In genomic region chr13:75481176-75482069, GRCh38 we compare ENCODE assay signal across 8 cellular contexts. TPM values are rescaled to one million over a fixed set of nuclear protein-coding genes. Genes with fewer than 3 reads are reported as not detected.
DNase-seq lines count a peak whose midpoint lies in the region; ATAC-seq and TF ChIP-seq lines count a peak whose summit lies in the region.

No MANE protein-coding gene starts in this region.

- peak; percentile 26 for ATAC-seq in HG02588 (IDR thresholded peaks at IDR 0.05; ENCODE audit: unreplicated experiment)
- ATAC-seq in activated CD8-positive, alpha-beta memory T cell treated with anti-CD3 and anti-CD28 coated beads, Interleukin-2, amount 10 ng/mL, durations not matched to agents 7 days and 5 days: peak; percentile 43

- peak overlapping the region; percentile 25 for H2AFZ ChIP-seq in neural cell (ENCODE audit: low read depth, low read length)

- H3K9ac ChIP-seq in neural cell (ENCODE audit: low read length): peak overlapping the region; percentile 48

- H3K4me3 ChIP-seq in NB4 (ENCODE audit: low read depth, low read length) (peak overlapping the region; percentile 55), fibroblast of mammary gland (ENCODE audit: control insufficient read depth, low read depth, low read length) (peak overlapping the region; percentile 73), neural cell (ENCODE audit: low read length) (peak overlapping the region; percentile 82)

- no peaks in the 10 kb centered on the region for H4K20me1 ChIP-seq in neural cell (ENCODE audit: insufficient read depth)

- no peaks in the 10 kb centered on the region for H3F3A ChIP-seq in neural cell (ENCODE audit: insufficient read depth, low read length, poor library complexity, severe bottlenecking)

- TF ChIP-seq POLR2A in NB4 (IDR thresholded peaks at IDR 0.05; ENCODE audit: extremely low read depth, insufficient read length): no peak

- no peaks in the 10 kb centered on the region for H3K36me3 Mint-ChIP-seq in activated CD8-positive, alpha-beta memory T cell treated with anti-CD3 and anti-CD28 coated beads, Interleukin-2, amount 10 ng/mL, durations not matched to agents 7 days and 5 days

- H3K27ac Mint-ChIP-seq in activated CD8-positive, alpha-beta memory T cell treated with anti-CD3 and anti-CD28 coated beads, Interleukin-2, amount 10 ng/mL, durations not matched to agents 7 days and 5 days: no peak overlapping the region

- no peaks in the 10 kb centered on the region for H3K79me2 ChIP-seq in neural cell (replicated peaks; ENCODE audit: insufficient read depth, low read length)

- peaks cover 14% of the 10 kb centered on the region for H3K27me3 ChIP-seq in neural cell (ENCODE audit: insufficient read depth, low read depth, low read length)

- no peaks in the 10 kb centered on the region for H3K9me3 ChIP-seq in neural cell (ENCODE audit: low read length)

- no peak for TF ChIP-seq RAD21 in neural cell (conservative IDR thresholded peaks at IDR 0.05)

- DNase-seq in NCI-H524 (lab: John Stamatoyannopoulos, UW) (peak; percentile 33 to 60), NCI-H524 treated with DMSO at 0.1 percent for 48 hours (lab: John Stamatoyannopoulos, UW) (no peak), NB4 (ENCODE audit: low read depth) (peak; percentile 51), fibroblast of mammary gland (ENCODE audit: low read depth) (no peak), NOMO-1 (lab: John Stamatoyannopoulos, UW; ENCODE audit: unreplicated experiment in 2 of 2) (no peak)
- no peak for DNase-seq in activated CD8-positive, alpha-beta memory T cell treated with anti-CD3 and anti-CD28 coated beads, Interleukin-2, amount 10 ng/mL, durations not matched to agents 7 days and 5 days

- H3K4me1 Mint-ChIP-seq in activated CD8-positive, alpha-beta memory T cell treated with anti-CD3 and anti-CD28 coated beads, Interleukin-2, amount 10 ng/mL, durations not matched to agents 7 days and 5 days: peaks cover 12% of the 10 kb centered on the region

- TF ChIP-seq EP300 in neural cell (conservative IDR thresholded peaks at IDR 0.05; ENCODE audit: poor library complexity, severe bottlenecking): no peak

- H3K4me2 ChIP-seq in neural cell (ENCODE audit: low read length): peak overlapping the region; percentile 23

- CTCF ChIA-PET in activated CD8-positive, alpha-beta memory T cell treated with anti-CD3 and anti-CD28 coated beads, Interleukin-2, amount 10 ng/mL, durations not matched to agents 7 days and 5 days (lab: Charles Lee): interaction anchor here (0.9 to 2.3 kb wide), 8 partner anchors 11 to 225 kb away, joined by 3 to 8 read pairs (median 4); no protein-coding TSS in a partner anchor

- peak overlapping the region; percentile 96 for H3K4me3 Mint-ChIP-seq in activated CD8-positive, alpha-beta memory T cell treated with anti-CD3 and anti-CD28 coated beads, Interleukin-2, amount 10 ng/mL, durations not matched to agents 7 days and 5 days

- no peaks in the 10 kb centered on the region for H3K36me3 ChIP-seq in neural cell (ENCODE audit: insufficient read depth, low read length)

- no peaks in the 10 kb centered on the region for H3K9me2 ChIP-seq in neural cell (ENCODE audit: insufficient read depth, low read length)

- H3K27me3 Mint-ChIP-seq in activated CD8-positive, alpha-beta memory T cell treated with anti-CD3 and anti-CD28 coated beads, Interleukin-2, amount 10 ng/mL, durations not matched to agents 7 days and 5 days: peaks cover 77% of the 10 kb centered on the region

- no peak overlapping the region for H3K27ac ChIP-seq in neural cell (ENCODE audit: low read length)

- TF ChIP-seq CTCF in NB4 (IDR thresholded peaks at IDR 0.05; ENCODE audit: low read depth, low read length) (no peak), fibroblast of mammary gland (conservative IDR thresholded peaks at IDR 0.05; ENCODE audit: control insufficient read depth, insufficient read depth, low read depth, low read length) (no peak), neural cell (IDR thresholded peaks at IDR 0.05; ENCODE audit: poor library complexity, severe bottlenecking) (no peak)

- no peaks in the 10 kb centered on the region for H3K9me3 Mint-ChIP-seq in activated CD8-positive, alpha-beta memory T cell treated with anti-CD3 and anti-CD28 coated beads, Interleukin-2, amount 10 ng/mL, durations not matched to agents 7 days and 5 days (ENCODE audit: low read depth)

TF ChIP-seq in neural cell, 6 proteins besides CTCF, POLR2A, EP300 and RAD21:
- TF ChIP-seq, protein P1, sequence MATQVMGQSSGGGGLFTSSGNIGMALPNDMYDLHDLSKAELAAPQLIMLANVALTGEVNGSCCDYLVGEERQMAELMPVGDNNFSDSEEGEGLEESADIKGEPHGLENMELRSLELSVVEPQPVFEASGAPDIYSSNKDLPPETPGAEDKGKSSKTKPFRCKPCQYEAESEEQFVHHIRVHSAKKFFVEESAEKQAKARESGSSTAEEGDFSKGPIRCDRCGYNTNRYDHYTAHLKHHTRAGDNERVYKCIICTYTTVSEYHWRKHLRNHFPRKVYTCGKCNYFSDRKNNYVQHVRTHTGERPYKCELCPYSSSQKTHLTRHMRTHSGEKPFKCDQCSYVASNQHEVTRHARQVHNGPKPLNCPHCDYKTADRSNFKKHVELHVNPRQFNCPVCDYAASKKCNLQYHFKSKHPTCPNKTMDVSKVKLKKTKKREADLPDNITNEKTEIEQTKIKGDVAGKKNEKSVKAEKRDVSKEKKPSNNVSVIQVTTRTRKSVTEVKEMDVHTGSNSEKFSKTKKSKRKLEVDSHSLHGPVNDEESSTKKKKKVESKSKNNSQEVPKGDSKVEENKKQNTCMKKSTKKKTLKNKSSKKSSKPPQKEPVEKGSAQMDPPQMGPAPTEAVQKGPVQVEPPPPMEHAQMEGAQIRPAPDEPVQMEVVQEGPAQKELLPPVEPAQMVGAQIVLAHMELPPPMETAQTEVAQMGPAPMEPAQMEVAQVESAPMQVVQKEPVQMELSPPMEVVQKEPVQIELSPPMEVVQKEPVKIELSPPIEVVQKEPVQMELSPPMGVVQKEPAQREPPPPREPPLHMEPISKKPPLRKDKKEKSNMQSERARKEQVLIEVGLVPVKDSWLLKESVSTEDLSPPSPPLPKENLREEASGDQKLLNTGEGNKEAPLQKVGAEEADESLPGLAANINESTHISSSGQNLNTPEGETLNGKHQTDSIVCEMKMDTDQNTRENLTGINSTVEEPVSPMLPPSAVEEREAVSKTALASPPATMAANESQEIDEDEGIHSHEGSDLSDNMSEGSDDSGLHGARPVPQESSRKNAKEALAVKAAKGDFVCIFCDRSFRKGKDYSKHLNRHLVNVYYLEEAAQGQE (IDR thresholded peaks at IDR 0.05; ENCODE audit: borderline replicate concordance): peak; percentile 16
- TF ChIP-seq TAF1 (IDR thresholded peaks at IDR 0.05; ENCODE audit: low read depth): no peak

RNA-seq across cellular contexts. Expression of gene TBC1D4, which starts 0.5 kb away (rescaled TPM):
- 10 to 100 TPM; 13.9 to 23.6 TPM for total RNA-seq in activated CD8-positive, alpha-beta memory T cell treated with anti-CD3 and anti-CD28 coated beads, Interleukin-2, amount 10 ng/mL, durations not matched to agents 7 days and 5 days
- polyA plus RNA-seq in neural cell: 2.9 and 3.9 TPM in 2 replicates
- polyA minus RNA-seq in neural cell: 5.2 and 5.4 TPM in 2 replicates

RNA-seq across cellular contexts. Expression of gene COMMD6, which starts 56.2 kb away (rescaled TPM):
- total RNA-seq in activated CD8-positive, alpha-beta memory T cell treated with anti-CD3 and anti-CD28 coated beads, Interleukin-2, amount 10 ng/mL, durations not matched to agents 7 days and 5 days: 100 to 1,000 TPM in 1 of 2 experiments, 10 to 100 TPM in 1; 97.6 to 130 TPM
- polyA plus RNA-seq in neural cell: 206 and 301 TPM in 2 replicates
- 51.1 and 75.1 TPM in 2 replicates for polyA minus RNA-seq in neural cell

Comparison
In these comparisons a context has a peak if more than half of its experiments do, and no peak if none do; other contexts are left out.
1. DNase-seq: peak in NCI-H524 (2 of 2) and NB4 (single experiment); none in NCI-H524 treated with DMSO at 0.1 percent for 48 hours (single experiment), activated CD8-positive, alpha-beta memory T cell treated with anti-CD3 and anti-CD28 coated beads, Interleukin-2, amount 10 ng/mL, durations not matched to agents 7 days and 5 days (single experiment), fibroblast of mammary gland (single experiment) and NOMO-1 (0 of 2).
2. Peak in every context shown above with its lines, with median percentiles within 50 percentile points of each other: H3K4me3 ChIP-seq.